ENCODE assay signal across 15 cellular contexts in the genomic region with DNA sequence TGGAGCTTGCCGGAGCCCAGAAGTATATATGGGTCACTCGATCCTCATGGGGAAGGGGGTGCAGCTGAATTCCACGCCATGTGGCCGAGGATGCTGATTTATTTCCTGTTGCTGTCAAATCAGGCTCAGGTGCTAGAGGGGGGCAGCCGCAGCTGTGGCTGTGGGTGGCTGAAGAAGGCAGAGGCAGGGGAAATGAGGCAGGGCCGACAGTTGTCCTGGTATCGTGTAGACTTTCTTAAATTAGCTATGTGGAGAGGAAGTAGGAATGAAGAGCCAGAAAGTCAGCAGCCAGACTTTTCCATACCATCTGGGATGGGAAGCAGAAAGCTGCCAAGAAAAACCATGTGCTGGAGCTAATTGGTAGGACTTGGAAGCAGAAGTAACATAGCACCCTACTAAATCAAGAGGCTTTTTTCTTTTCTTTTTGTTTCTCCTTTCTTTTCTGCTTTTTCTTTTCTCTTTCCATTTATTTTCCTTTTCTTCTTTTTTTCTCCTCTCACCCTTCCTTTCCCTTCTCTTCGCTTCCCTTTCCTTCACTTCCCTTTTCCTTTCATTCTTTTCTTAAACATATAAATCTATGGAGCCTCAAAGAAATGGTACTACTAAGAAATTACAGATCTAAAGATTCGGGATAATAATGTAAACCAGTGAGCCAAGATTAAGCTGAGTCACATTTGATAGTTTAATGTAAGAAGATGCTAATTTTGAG.
DNase-seq lines count a peak whose midpoint lies in the region; ATAC-seq and TF ChIP-seq lines count a peak whose summit lies in the region.
"Had no signal": no experiment of that assay in that cellular context is flagged by ENCODE, and none has a peak within 500 bp of the region (broad histone marks: within the 10 kb centered on the region; RNA-seq: fewer than 3 reads in every experiment).

No MANE protein-coding gene starts in this region.

- H4K8ac ChIP-seq in mesenchymal stem cell (ENCODE audit: low read length), result no peak overlapping the region
- no peak overlapping the region for H4K8ac ChIP-seq in trophoblast cell (ENCODE audit: low read depth, low read length)

- H4K12ac ChIP-seq in trophoblast cell (ENCODE audit: low read depth, low read length), result no peak overlapping the region

- H3K4me3 ChIP-seq in astrocyte of the spinal cord (ENCODE audit: low read depth, low read length), result no peak overlapping the region
- H3K4me3 ChIP-seq in mesenchymal stem cell (ENCODE audit: insufficient read depth in 1 of 2, low read depth in 1 of 2, low read length in 2 of 2), result no peak overlapping the region
- no peak overlapping the region for H3K4me3 ChIP-seq in trophoblast cell (ENCODE audit: low read depth, low read length)
- H3K4me3 ChIP-seq: GM23248, lower lobe of right lung, SK-N-MC, upper lobe of right lung had no signal

- H3K18ac ChIP-seq in mesenchymal stem cell (ENCODE audit: low read depth in 1 of 2, low read length in 2 of 2) (no peak overlapping the region), trophoblast cell (ENCODE audit: low read length) (no peak overlapping the region)

- DNase-seq in AG20443 (ENCODE audit: low spot score), result peak; percentile 38
- DNase-seq in KBM-7, result peak; percentile 5
- DNase-seq in astrocyte of the spinal cord (ENCODE audit: low read depth, low spot score), result peak; percentile 43
- peak; percentile 47 to 63 for DNase-seq in lung microvascular endothelial cell (ENCODE audit: low read depth in 2 of 2)
- no peak for DNase-seq in mesenchymal stem cell
- no peak for DNase-seq in midbrain (lab: John Stamatoyannopoulos, UW)
- DNase-seq in trophoblast cell, result no peak
- DNase-seq: activated CD4-positive, alpha-beta memory T cell treated with anti-CD3 and anti-CD28 coated beads, Interleukin-2, amount 10 ng/mL, durations not matched to agents 7 days and 5 days; AML-193; GM23248; lower lobe of right lung; MM.1S; upper lobe of right lung had no signal

- H3K9me3 ChIP-seq in mesenchymal stem cell (ENCODE audit: control insufficient read depth, low read length), result no peaks in the 10 kb centered on the region
- peaks cover 2% of the 10 kb centered on the region for H3K9me3 ChIP-seq in trophoblast cell (ENCODE audit: insufficient read depth, low read depth, low read length)
- H3K9me3 ChIP-seq: lower lobe of right lung, upper lobe of right lung had no signal

- H3K36me3 ChIP-seq in mesenchymal stem cell (ENCODE audit: control insufficient read depth in 1 of 2, insufficient read depth in 2 of 2, low read depth in 1 of 2, low read length in 2 of 2), result no peaks in the 10 kb centered on the region
- H3K36me3 ChIP-seq in trophoblast cell (ENCODE audit: control insufficient read depth in 1 of 2, insufficient read depth in 2 of 2, low read length in 2 of 2), result no peaks in the 10 kb centered on the region
- H3K36me3 ChIP-seq: lower lobe of right lung, upper lobe of right lung had no signal

- H3K4me2 ChIP-seq in mesenchymal stem cell (ENCODE audit: low read length, poor library complexity, severe bottlenecking), result no peak overlapping the region
- no peak overlapping the region for H3K4me2 ChIP-seq in trophoblast cell (ENCODE audit: low read length)

- H2BK120ac ChIP-seq in mesenchymal stem cell (ENCODE audit: low read depth, low read length) (no peak overlapping the region), trophoblast cell (ENCODE audit: insufficient read depth, low read length, poor library complexity) (no peak overlapping the region)

- in situ Hi-C loops in KBM-7 (cut with MboI; ENCODE audit: low pct_unique_long_range_greater_than_20kb, low sequenced_read_pairs), result no loop called here
- in situ Hi-C loops in astrocyte of the spinal cord (cut with HindIII; ENCODE audit: low sequenced_read_pairs), result loop anchor here (25.0 kb wide), 1 partner anchor 115 kb away; a partner anchor contains a TSS

- no peak for ATAC-seq in HG03439 (IDR thresholded peaks at IDR 0.05; ENCODE audit: unreplicated experiment)
- ATAC-seq: upper lobe of right lung had no signal

- H2AFZ ChIP-seq in mesenchymal stem cell (ENCODE audit: low read depth, low read length) (no peak overlapping the region), trophoblast cell (ENCODE audit: insufficient read depth, low read length, poor library complexity) (no peak overlapping the region)
- H2AFZ ChIP-seq: GM23248 had no signal

- no peak overlapping the region for H2AK5ac ChIP-seq in mesenchymal stem cell (ENCODE audit: low read length, severe bottlenecking)
- no peak overlapping the region for H2AK5ac ChIP-seq in trophoblast cell (ENCODE audit: low read length)

- no peak for TF ChIP-seq CTCF in astrocyte of the spinal cord (IDR thresholded peaks at IDR 0.05; ENCODE audit: low read depth, low read length)

- H3K9ac ChIP-seq in mesenchymal stem cell (ENCODE audit: low read length) (no peak overlapping the region), trophoblast cell (ENCODE audit: low read length) (no peak overlapping the region)
- H3K9ac ChIP-seq: GM23248 had no signal

- H3K4me1 ChIP-seq in mesenchymal stem cell (ENCODE audit: control insufficient read depth, insufficient read depth, low read depth, low read length) (peaks cover 17% of the 10 kb centered on the region), trophoblast cell (ENCODE audit: control insufficient read depth in 1 of 2, insufficient read depth in 2 of 2, low read length in 2 of 2) (no peaks in the 10 kb centered on the region)
- H3K4me1 ChIP-seq: lower lobe of right lung, upper lobe of right lung had no signal

- no peak overlapping the region for H2BK15ac ChIP-seq in mesenchymal stem cell (ENCODE audit: low read depth, poor library complexity, severe bottlenecking)

- H2BK12ac ChIP-seq in mesenchymal stem cell (ENCODE audit: low read length in 2 of 2) (no peak overlapping the region), trophoblast cell (ENCODE audit: low read length) (no peak overlapping the region)

- H3K27me3 ChIP-seq in mesenchymal stem cell (ENCODE audit: control insufficient read depth in 1 of 2, insufficient read depth in 1 of 2, low read length in 2 of 2) (no peaks in the 10 kb centered on the region), trophoblast cell (ENCODE audit: insufficient read depth, low read length) (no peaks in the 10 kb centered on the region)
- H3K27me3 ChIP-seq: upper lobe of right lung had no signal

- H3K23ac ChIP-seq in mesenchymal stem cell (ENCODE audit: low read length in 2 of 2) (no peak overlapping the region), trophoblast cell (ENCODE audit: low read length) (no peak overlapping the region)

- H3K14ac ChIP-seq in mesenchymal stem cell (ENCODE audit: low read length in 2 of 2) (no peak overlapping the region), trophoblast cell (ENCODE audit: low read length) (no peak overlapping the region)

- H3K4ac ChIP-seq in mesenchymal stem cell (ENCODE audit: low read depth in 1 of 2, low read length in 2 of 2) (no peak overlapping the region), trophoblast cell (ENCODE audit: low read depth, low read length) (no peak overlapping the region)

- WGBS in mesenchymal stem cell, result 92% methylated on average over 7 of the region's 9 CpGs
- WGBS in trophoblast cell (ENCODE audit: extremely low coverage, insufficient coverage, insufficient read length), result 92% methylated on average over 1 of the region's 9 CpGs

- no peak overlapping the region for H4K91ac ChIP-seq in mesenchymal stem cell (ENCODE audit: low read length)
- no peak overlapping the region for H4K91ac ChIP-seq in trophoblast cell (ENCODE audit: low read depth, low read length)

- no peaks in the 10 kb centered on the region for H3K79me2 ChIP-seq in trophoblast cell (ENCODE audit: control insufficient read depth, insufficient read depth, low read length, poor library complexity)

- H2BK5ac ChIP-seq in mesenchymal stem cell (ENCODE audit: low read depth, low read length, poor library complexity, severe bottlenecking) (no peak overlapping the region), trophoblast cell (ENCODE audit: low read depth, low read length, poor library complexity) (no peak overlapping the region)

- H3K27ac ChIP-seq in mesenchymal stem cell (ENCODE audit: low read length, poor library complexity, severe bottlenecking) (no peak overlapping the region), trophoblast cell (ENCODE audit: low read depth, low read length) (no peak overlapping the region)
- H3K27ac ChIP-seq: GM23248, lower lobe of right lung, SK-N-MC, upper lobe of right lung had no signal

- H3K79me1 ChIP-seq in mesenchymal stem cell (replicated peaks; ENCODE audit: low read length, poor library complexity, severe bottlenecking) (no peaks in the 10 kb centered on the region), trophoblast cell (ENCODE audit: low read length) (no peaks in the 10 kb centered on the region)

Comparison
In these comparisons a context has a peak if more than half of its experiments do, and no peak if none do; other contexts are left out.
1. DNase-seq: peak in AG20443 (single experiment), KBM-7 (single experiment), astrocyte of the spinal cord (single experiment) and lung microvascular endothelial cell (2 of 2); none in mesenchymal stem cell (single experiment), midbrain (single experiment) and trophoblast cell (0 of 2).